In the genomic region with DNA sequence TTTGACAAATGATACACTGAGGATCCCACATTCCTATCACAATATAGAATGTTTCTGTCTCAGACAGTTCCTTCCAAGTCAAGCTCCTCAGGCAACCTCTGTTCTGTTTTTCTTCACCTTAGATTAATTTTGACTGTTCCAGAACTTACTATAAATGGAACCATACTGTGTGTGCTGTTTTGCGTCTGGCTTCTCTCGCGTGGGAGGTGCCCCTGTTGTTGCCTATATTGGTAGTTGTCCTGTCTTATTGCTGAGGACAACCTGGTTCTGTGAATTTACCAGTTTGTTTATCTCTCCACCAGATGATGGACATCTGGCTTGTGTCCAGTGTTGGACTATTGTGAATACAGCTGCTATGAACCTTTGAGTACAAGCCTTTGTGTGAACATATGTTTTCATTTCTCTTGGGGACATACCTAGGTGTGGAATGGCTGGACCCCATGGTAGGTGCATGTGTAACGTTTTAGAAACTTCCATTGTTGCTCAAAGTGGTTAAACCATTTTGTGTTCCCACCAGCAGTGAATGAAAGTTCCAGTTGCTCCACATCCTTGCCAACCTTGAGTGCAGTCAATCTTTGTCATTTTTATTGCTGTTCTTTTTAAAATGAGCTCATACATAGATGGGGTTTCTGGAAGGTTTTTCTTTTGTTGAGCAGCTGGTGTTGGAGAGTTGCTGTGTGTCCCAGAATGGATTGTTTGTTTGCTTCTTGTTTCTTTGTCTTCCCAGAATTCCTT, we compare ENCODE assay signal across 30 cellular contexts. TPM values are rescaled to one million over a fixed set of nuclear protein-coding genes. Genes with fewer than 3 reads are reported as not detected.
DNase-seq lines count a peak whose midpoint lies in the region; TF ChIP-seq lines count a peak whose summit lies in the region.
"Had no signal": no experiment of that assay in that cellular context is flagged by ENCODE, and none has a peak within 500 bp of the region (broad histone marks: within the 10 kb centered on the region; RNA-seq: fewer than 3 reads in every experiment).

No MANE protein-coding gene starts in this region.

- no peaks in the 10 kb centered on the region for H3K9me2 ChIP-seq in SK-N-SH

- no TSS peak for BruUV-seq in Caco-2 (replicated peaks; lab: Mats Ljungman, UMichigan)

- H4K20me1 ChIP-seq in SK-N-SH (ENCODE audit: insufficient read depth): no peaks in the 10 kb centered on the region

- WGBS in SK-N-SH (ENCODE audit: low lambda C conversion rate): 20% methylated on average over 4 of the region's 4 CpGs

- no peaks in the 10 kb centered on the region for H3F3A ChIP-seq in SK-N-SH (replicated peaks; ENCODE audit: insufficient read depth)

- peaks cover 32% of the 10 kb centered on the region for H3K27me3 Mint-ChIP-seq in Caco-2 (ENCODE audit: insufficient read depth, unreplicated experiment)

- no peak overlapping the region for H3K27ac Mint-ChIP-seq in Caco-2 (ENCODE audit: unreplicated experiment)
- H3K27ac Mint-ChIP-seq: activated CD4-positive, alpha-beta memory T cell treated with anti-CD3 and anti-CD28 coated beads for 36 hours; activated T-cell treated with anti-CD3 and anti-CD28 coated beads, Interleukin-2, amount 50 U/mL, for 72 hours; B cell; CD8-positive, alpha-beta T cell; nephron progenitor cell; stimulated activated naive B cell treated with anti-CD40 and anti-IgM and Interleukin-4, amounts not matched to agents 10 μg/mL and 1 μg/mL and 100 μg/mL, for 72 hours; T-helper 17 cell had no signal

- no peak for TF ChIP-seq CTCF in SK-N-SH (IDR thresholded peaks at IDR 0.05)
- TF ChIP-seq CTCF in Caco-2 (IDR thresholded peaks at IDR 0.05; ENCODE audit: insufficient read depth in 1 of 2, low read depth in 1 of 2, low read length in 1 of 2, severe bottlenecking in 1 of 2, unreplicated experiment in 1 of 2): no peak

- H3K9me3 Mint-ChIP-seq in Caco-2 (ENCODE audit: unreplicated experiment): no peaks in the 10 kb centered on the region
- H3K9me3 Mint-ChIP-seq: activated CD4-positive, alpha-beta memory T cell treated with anti-CD3 and anti-CD28 coated beads for 36 hours; activated T-cell treated with anti-CD3 and anti-CD28 coated beads, Interleukin-2, amount 50 U/mL, for 72 hours; CD8-positive, alpha-beta T cell; nephron progenitor cell; stimulated activated naive B cell treated with anti-CD40 and anti-IgM and Interleukin-4, amounts not matched to agents 10 μg/mL and 1 μg/mL and 100 μg/mL, for 72 hours had no signal

- H3K9me3 ChIP-seq in SK-N-SH (no peaks in the 10 kb centered on the region), Caco-2 (no peaks in the 10 kb centered on the region)
- H3K9me3 ChIP-seq: HAP-1, upper lobe of right lung had no signal

- H3K4me3 ChIP-seq in SK-N-SH (ENCODE audit: low read depth in 2 of 2, low read length in 1 of 2) (no peak overlapping the region), rectal smooth muscle tissue (ENCODE audit: low read length) (no peak overlapping the region), Caco-2 (ENCODE audit: low read depth, low read length) (no peak overlapping the region)
- H3K4me3 ChIP-seq: coronary artery, HAP-1, upper lobe of right lung had no signal

- CTCF ChIA-PET in SK-N-SH (lab: Yijun Ruan, JAX) (interaction anchor here (0.8 to 1.7 kb wide), 6 partner anchors 39 to 423 kb away, joined by 3 to 7 read pairs (median 4); no protein-coding TSS in a partner anchor), Caco-2 (lab: Charles Lee) (no interaction called here)

- H3K4me1 ChIP-seq in SK-N-SH (ENCODE audit: control insufficient read depth in 1 of 2, insufficient read depth in 2 of 2, low read depth in 1 of 2, low read length in 1 of 2) (peaks cover 0 to 31% of the 10 kb centered on the region in 2 experiments; a peak in 1 of 4 replicates), rectal smooth muscle tissue (ENCODE audit: control insufficient read depth, insufficient read depth, low read length) (peaks cover 62% of the 10 kb centered on the region), Caco-2 (no peaks in the 10 kb centered on the region)
- H3K4me1 ChIP-seq: HAP-1 had no signal

- no peaks in the 10 kb centered on the region for H3K79me2 ChIP-seq in SK-N-SH (ENCODE audit: insufficient read depth)

- POLR2A ChIA-PET in SK-N-SH (lab: Yijun Ruan, JAX): interaction anchor here (0.5 kb wide), 1 partner anchor 14 kb away, joined by 3 read pairs; no protein-coding TSS in a partner anchor
- POLR2A ChIA-PET in Caco-2 (lab: Charles Lee): no interaction called here

- H3K36me3 Mint-ChIP-seq in Caco-2 (ENCODE audit: insufficient read depth, unreplicated experiment): no peaks in the 10 kb centered on the region
- H3K36me3 Mint-ChIP-seq: activated CD4-positive, alpha-beta memory T cell treated with anti-CD3 and anti-CD28 coated beads for 36 hours; CD8-positive, alpha-beta T cell; stimulated activated naive B cell treated with anti-CD40 and anti-IgM and Interleukin-4, amounts not matched to agents 10 μg/mL and 1 μg/mL and 100 μg/mL, for 72 hours had no signal

- no peaks in the 10 kb centered on the region for H3K4me1 Mint-ChIP-seq in Caco-2 (ENCODE audit: low read depth, unreplicated experiment)
- H3K4me1 Mint-ChIP-seq: B cell; stimulated activated naive B cell treated with anti-CD40 and anti-IgM and Interleukin-4, amounts not matched to agents 10 μg/mL and 1 μg/mL and 100 μg/mL, for 72 hours had no signal

- no peak overlapping the region for H3K4me2 ChIP-seq in SK-N-SH

- peak in 1 of 2 experiments; percentile 53; a peak in 1 of 4 replicates for TF ChIP-seq EP300 in SK-N-SH (IDR thresholded peaks at IDR 0.05; ENCODE audit: borderline replicate concordance in 1 of 2, low read depth in 1 of 2, low read length in 1 of 2)

- DNase-seq in SHP77 treated with DMSO at 0.1 percent for 48 hours (lab: John Stamatoyannopoulos, UW) (peak; percentile 6), SHP77 (lab: John Stamatoyannopoulos, UW) (no peak), SK-N-SH (no peak), HK-2 (ENCODE audit: unreplicated experiment) (no peak), COLO829 (ENCODE audit: low spot score) (no peak), Caco-2 (no peak)
- DNase-seq: activated CD4-positive, alpha-beta memory T cell treated with anti-CD3 and anti-CD28 coated beads for 36 hours; activated CD4-positive, alpha-beta T cell treated with anti-CD3 and anti-CD28 coated beads for 1 hour; activated naive CD4-positive, alpha-beta T cell; activated T-cell treated with anti-CD3 and anti-CD28 coated beads, Interleukin-2, amount 50 U/mL, for 72 hours; caudate nucleus; CD8-positive, alpha-beta T cell; DMS79; effector memory CD4-positive, alpha-beta T cell; GDM1; glutamatergic neuron; left colon; NCI-H1694; NCI-H345; NCI-H82; nephron progenitor cell; small intestine; stimulated activated naive B cell treated with anti-CD40 and anti-IgM and Interleukin-4, amounts not matched to agents 10 μg/mL and 1 μg/mL and 100 μg/mL, for 72 hours; T-helper 17 cell had no signal

- peaks cover 10% of the 10 kb centered on the region for H3K27me3 ChIP-seq in SK-N-SH (ENCODE audit: insufficient read depth)
- H3K27me3 ChIP-seq in rectal smooth muscle tissue (ENCODE audit: control insufficient read depth, insufficient read depth, low read length): no peaks in the 10 kb centered on the region
- no peaks in the 10 kb centered on the region; the same call in 1 of the 2 replicates for H3K27me3 ChIP-seq in Caco-2 (replicated peaks; ENCODE audit: control insufficient read depth, insufficient read depth, low read length)
- H3K27me3 ChIP-seq: upper lobe of right lung had no signal

- H3K9ac ChIP-seq in SK-N-SH (no peak overlapping the region), rectal smooth muscle tissue (ENCODE audit: low read length) (no peak overlapping the region)

- no peak overlapping the region for H2AFZ ChIP-seq in SK-N-SH (ENCODE audit: low read depth)

- H3K4me3 Mint-ChIP-seq in Caco-2 (ENCODE audit: unreplicated experiment): no peak overlapping the region
- H3K4me3 Mint-ChIP-seq: activated CD4-positive, alpha-beta memory T cell treated with anti-CD3 and anti-CD28 coated beads for 36 hours; activated T-cell treated with anti-CD3 and anti-CD28 coated beads, Interleukin-2, amount 50 U/mL, for 72 hours; B cell; CD8-positive, alpha-beta T cell; nephron progenitor cell; stimulated activated naive B cell treated with anti-CD40 and anti-IgM and Interleukin-4, amounts not matched to agents 10 μg/mL and 1 μg/mL and 100 μg/mL, for 72 hours; T-helper 17 cell had no signal

- H3K27ac ChIP-seq in SK-N-SH (ENCODE audit: low read depth in 2 of 2, low read length in 1 of 2) (peak overlapping the region in 1 of 2 experiments; percentile 1; a peak in 1 of 4 replicates), rectal smooth muscle tissue (ENCODE audit: low read depth, low read length) (peak overlapping the region; percentile 95)
- H3K27ac ChIP-seq: coronary artery, epithelial cell of prostate, upper lobe of right lung had no signal

- intact Hi-C loops in Caco-2 (cut with micrococcal nuclease; ENCODE audit: unreplicated experiment): no loop called here

- no peaks in the 10 kb centered on the region for H3K36me3 ChIP-seq in SK-N-SH (replicated peaks in 1 of 2; ENCODE audit: control insufficient read depth in 1 of 2, insufficient read depth in 2 of 2, low read length in 1 of 2)
- peaks cover 4% of the 10 kb centered on the region for H3K36me3 ChIP-seq in rectal smooth muscle tissue (ENCODE audit: control insufficient read depth, insufficient read depth, low read length)
- no peaks in the 10 kb centered on the region for H3K36me3 ChIP-seq in Caco-2 (ENCODE audit: control insufficient read depth, insufficient read depth, low read length)
- H3K36me3 ChIP-seq: HAP-1, upper lobe of right lung had no signal

- no peak for TF ChIP-seq RAD21 in SK-N-SH (IDR thresholded peaks at IDR 0.05; ENCODE audit: low read length)

TF ChIP-seq in SK-N-SH, 30 proteins besides CTCF, POLR2A, EP300 and RAD21 (continues in another document):
- TF ChIP-seq JUND (IDR thresholded peaks at IDR 0.05) (no peak), POLR2AphosphoS5 (IDR thresholded peaks at IDR 0.05; ENCODE audit: low read depth, low read length) (0 out of 2 replicates have a peak, but pooled peaks have one; percentile 29), TEAD4 (IDR thresholded peaks at IDR 0.05; ENCODE audit: borderline replicate concordance, insufficient read depth) (no peak), MXI1 (IDR thresholded peaks at IDR 0.05; ENCODE audit: low read depth, low read length) (no peak), TAF1 (IDR thresholded peaks at IDR 0.05; ENCODE audit: borderline replicate concordance, low read depth, low read length) (no peak)
- TF ChIP-seq, protein P1, sequence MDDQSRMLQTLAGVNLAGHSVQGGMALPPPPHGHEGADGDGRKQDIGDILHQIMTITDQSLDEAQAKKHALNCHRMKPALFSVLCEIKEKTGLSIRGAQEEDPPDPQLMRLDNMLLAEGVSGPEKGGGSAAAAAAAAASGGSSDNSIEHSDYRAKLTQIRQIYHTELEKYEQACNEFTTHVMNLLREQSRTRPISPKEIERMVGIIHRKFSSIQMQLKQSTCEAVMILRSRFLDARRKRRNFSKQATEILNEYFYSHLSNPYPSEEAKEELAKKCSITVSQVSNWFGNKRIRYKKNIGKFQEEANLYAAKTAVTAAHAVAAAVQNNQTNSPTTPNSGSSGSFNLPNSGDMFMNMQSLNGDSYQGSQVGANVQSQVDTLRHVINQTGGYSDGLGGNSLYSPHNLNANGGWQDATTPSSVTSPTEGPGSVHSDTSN (IDR thresholded peaks at IDR 0.05): peak; percentile 31; the same call in 1 of the 2 replicates

RNA-seq across cellular contexts. Expression of a gene that starts 18.1 kb away (rescaled TPM):
- 0.15 and 0.28 TPM in 2 replicates for polyA plus RNA-seq in SK-N-SH (2012; rRNA removed)
- polyA plus RNA-seq in SK-N-SH (2012; cell fraction: cytosol; rRNA removed): 0.04 and 0.06 TPM in 2 replicates
- 0.55 and 0.56 TPM in 2 replicates for polyA plus RNA-seq in SK-N-SH (2012; cell fraction: nucleus; rRNA removed)
- total RNA-seq in Caco-2 (2022): 0.41 and 0.53 TPM in 2 replicates
- total RNA-seq: activated CD4-positive, alpha-beta memory T cell treated with anti-CD3 and anti-CD28 coated beads for 36 hours; B cell; CD8-positive, alpha-beta T cell had no signal
